In the genomic region with DNA sequence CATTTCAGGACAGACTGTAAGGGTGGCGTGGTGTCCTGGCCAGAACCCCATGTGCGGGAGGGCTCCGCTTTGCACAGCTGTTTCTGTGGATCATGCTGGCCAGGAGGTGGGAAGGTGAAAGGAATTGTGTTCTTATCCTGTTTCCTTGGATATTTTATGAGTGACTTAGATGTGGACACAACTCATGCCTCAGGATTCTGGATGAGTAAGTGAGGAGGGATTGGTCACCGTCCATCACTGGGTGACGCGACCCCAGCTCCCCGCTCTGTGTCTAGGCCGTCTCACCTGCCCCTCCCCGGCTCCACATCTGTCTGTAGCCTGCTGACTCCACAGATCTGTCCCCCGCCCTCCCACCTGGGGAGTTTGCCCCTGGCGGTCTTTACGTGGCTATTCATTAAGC, we compare ENCODE assay signal across 14 cellular contexts. TPM values are rescaled to one million over a fixed set of nuclear protein-coding genes. Genes with fewer than 3 reads are reported as not detected.
DNase-seq lines count a peak whose midpoint lies in the region; ATAC-seq, FAIRE-seq and TF ChIP-seq lines count a peak whose summit lies in the region.
"Had no signal": no experiment of that assay in that cellular context is flagged by ENCODE, and none has a peak within 500 bp of the region (broad histone marks: within the 10 kb centered on the region; RNA-seq: fewer than 3 reads in every experiment).

No MANE protein-coding gene starts in this region.

- H3K9me3 ChIP-seq in AG04450 (ENCODE audit: control insufficient read depth, insufficient read depth, low read length) = peaks cover 3% of the 10 kb centered on the region

- POLR2A ChIA-PET in AG04450 (lab: Yijun Ruan, JAX) = interaction anchor here (0.5 to 0.6 kb wide), 2 partner anchors 48 to 513 kb away, joined by 3 to 6 read pairs; no protein-coding TSS in a partner anchor

- no peak for FAIRE-seq in D721Med (lab: Jason Lieb, UNC)
- FAIRE-seq: GM18507 had no signal

- TF ChIP-seq CTCF in AG04450 (IDR thresholded peaks at IDR 0.05; ENCODE audit: low read depth, low read length) (no peak), D721Med (IDR thresholded peaks at IDR 0.05; ENCODE audit: insufficient read depth, missing control alignments) (no peak)

- H3K4me3 Mint-ChIP-seq in activated naive CD8-positive, alpha-beta T cell treated with anti-CD3 and anti-CD28 coated beads for 36 hours = no peak overlapping the region
- no peak overlapping the region for H3K4me3 Mint-ChIP-seq in immature natural killer cell
- H3K4me3 Mint-ChIP-seq: memory B cell had no signal

- H3K4me1 Mint-ChIP-seq in activated naive CD8-positive, alpha-beta T cell treated with anti-CD3 and anti-CD28 coated beads for 36 hours = peaks cover 53% of the 10 kb centered on the region
- peaks cover 58 to 84% of the 10 kb centered on the region in 2 donors for H3K4me1 Mint-ChIP-seq in immature natural killer cell

- TF ChIP-seq POLR2A in erythroblast (IDR thresholded peaks at IDR 0.05; ENCODE audit: low read length) = no peak

- no peak for ATAC-seq in GM21390 (IDR thresholded peaks at IDR 0.05; ENCODE audit: unreplicated experiment)

- peak overlapping the region; percentile 23 for H3K27ac Mint-ChIP-seq in activated naive CD8-positive, alpha-beta T cell treated with anti-CD3 and anti-CD28 coated beads for 36 hours
- peak overlapping the region; percentile 30 to 85 (median 60) for H3K27ac Mint-ChIP-seq in immature natural killer cell
- H3K27ac Mint-ChIP-seq: memory B cell had no signal

- CTCF ChIA-PET in AG04450 (lab: Charles Lee) = no interaction called here

- H3K36me3 Mint-ChIP-seq in activated naive CD8-positive, alpha-beta T cell treated with anti-CD3 and anti-CD28 coated beads for 36 hours = peaks cover 60% of the 10 kb centered on the region
- H3K36me3 Mint-ChIP-seq in immature natural killer cell = peaks cover 5 to 18% (median 8%) of the 10 kb centered on the region in 3 donors

- H3K9me3 Mint-ChIP-seq in activated naive CD8-positive, alpha-beta T cell treated with anti-CD3 and anti-CD28 coated beads for 36 hours = peaks cover 9% of the 10 kb centered on the region
- no peaks in the 10 kb centered on the region for H3K9me3 Mint-ChIP-seq in immature natural killer cell
- H3K9me3 Mint-ChIP-seq: CD8-positive, alpha-beta memory T cell; memory B cell had no signal

- H3K27me3 ChIP-seq in AG04450 (ENCODE audit: control insufficient read depth, insufficient read depth, low read length) = no peaks in the 10 kb centered on the region

- no peaks in the 10 kb centered on the region for H3K27me3 Mint-ChIP-seq in activated naive CD8-positive, alpha-beta T cell treated with anti-CD3 and anti-CD28 coated beads for 36 hours
- H3K27me3 Mint-ChIP-seq in immature natural killer cell (ENCODE audit: low read depth in 3 of 3) = peaks cover 0 to 10% (median 9%) of the 10 kb centered on the region in 3 donors
- H3K27me3 Mint-ChIP-seq: memory B cell had no signal

- H3K27ac ChIP-seq in AG04450 (ENCODE audit: low read depth, low read length) = peak overlapping the region; percentile 75

- DNase-seq in AG04450 (ENCODE audit: low read depth, low spot score) (no peak), HPDE6-E6E7 (ENCODE audit: extremely low spot score) (peak; percentile 73), immature natural killer cell (no peak), erythroblast (lab: John Stamatoyannopoulos, UW) (no peak), D721Med (ENCODE audit: insufficient read length, low spot score) (no peak)
- DNase-seq in activated naive CD8-positive, alpha-beta T cell treated with anti-CD3 and anti-CD28 coated beads for 36 hours = no peak
- DNase-seq in activated T-cell treated with anti-CD3 and anti-CD28 coated beads, Interleukin-2, amount 50 U/mL, for 1 hour = no peak
- DNase-seq: CD8-positive, alpha-beta memory T cell; NCI-H526 treated with DMSO at 0.1 percent for 48 hours; substantia nigra had no signal

- H3K4me3 ChIP-seq in AG04450 (ENCODE audit: low read depth, low read length) = no peak overlapping the region
- H3K4me3 ChIP-seq: HAP-1 had no signal

RNA-seq across cellular contexts. Expression of gene PIK3CD, which starts 48.8 kb away (rescaled TPM):
- polyA plus RNA-seq in AG04450 (2011; rRNA removed) (9.0 and 10.9 TPM in 2 replicates), immature natural killer cell (100 to 1,000 TPM in 1 of 3 donors, 10 to 100 TPM in 2; 43.4 to 133 (median 49.0) TPM)
- 22.7 and 23.5 TPM in 2 replicates for polyA minus RNA-seq in AG04450 (2011; rRNA and poly(A)+ RNA removed)
- 100 to 1,000 TPM; 131 to 134 TPM for total RNA-seq in activated naive CD8-positive, alpha-beta T cell treated with anti-CD3 and anti-CD28 coated beads for 36 hours
